In genomic region chr14:71731096-71731495, GRCh38 we compare ENCODE assay signal across 18 cellular contexts.
A peak's percentile ranks its signal among the peaks of the same experiment; 100 is the strongest.
DNase-seq lines count a peak whose midpoint lies in the region; ATAC-seq and TF ChIP-seq lines count a peak whose summit lies in the region.
"Had no signal": no experiment of that assay in that cellular context is flagged by ENCODE, and none has a peak within 500 bp of the region (broad histone marks: within the 10 kb centered on the region; RNA-seq: fewer than 3 reads in every experiment).

No MANE protein-coding gene starts in this region.

- no peak for ATAC-seq in HG03457 (IDR thresholded peaks at IDR 0.05; ENCODE audit: unreplicated experiment)
- ATAC-seq: Right ventricle myocardium inferior had no signal

- POLR2A ChIA-PET in GM10248 (lab: Yijun Ruan, JAX), result no interaction called here

- peaks cover 7% of the 10 kb centered on the region for H3K27me3 Mint-ChIP-seq in endothelial cell (ENCODE audit: unreplicated experiment)
- no peaks in the 10 kb centered on the region for H3K27me3 Mint-ChIP-seq in activated T-cell treated with anti-CD3 and anti-CD28 coated beads, Interleukin-2, amount 50 U/mL, for 24 hours
- H3K27me3 Mint-ChIP-seq: CD4-positive, alpha-beta T cell had no signal

- H3K4me3 Mint-ChIP-seq in endothelial cell (ENCODE audit: unreplicated experiment), result no peak overlapping the region
- no peak overlapping the region for H3K4me3 Mint-ChIP-seq in activated T-cell treated with anti-CD3 and anti-CD28 coated beads, Interleukin-2, amount 50 U/mL, for 24 hours
- H3K4me3 Mint-ChIP-seq: CD4-positive, alpha-beta T cell had no signal

- TF ChIP-seq CTCF in endothelial cell (IDR thresholded peaks at IDR 0.05; ENCODE audit: unreplicated experiment) (no peak), GM10248 (IDR thresholded peaks at IDR 0.05; ENCODE audit: control extremely low read depth, extremely low read depth, low read depth, missing control alignments) (no peak)

- CTCF ChIA-PET in GM10248 (lab: Yijun Ruan, JAX), result interaction anchor here (1.4 to 2.3 kb wide), 2 partner anchors 10 to 13 kb away, joined by 3 to 6 read pairs; no protein-coding TSS in a partner anchor

- peak overlapping the region; percentile 21 for H3K27ac Mint-ChIP-seq in endothelial cell (ENCODE audit: unreplicated experiment)
- no peak overlapping the region for H3K27ac Mint-ChIP-seq in activated T-cell treated with anti-CD3 and anti-CD28 coated beads, Interleukin-2, amount 50 U/mL, for 24 hours
- H3K27ac Mint-ChIP-seq: CD4-positive, alpha-beta T cell had no signal

- H3K27ac ChIP-seq in angular gyrus (ENCODE audit: low read depth, low read length), result peak overlapping the region; percentile 64
- H3K27ac ChIP-seq: BLaER1, SJSA1 had no signal

- DNase-seq in endothelial cell (ENCODE audit: low spot score) (no peak), putamen (ENCODE audit: low spot score) (peak; percentile 62), GM10248 (ENCODE audit: extremely low spot score) (no peak), NOMO-1 (lab: John Stamatoyannopoulos, UW; ENCODE audit: unreplicated experiment in 2 of 2) (no peak)
- no peak for DNase-seq in activated T-cell treated with anti-CD3 and anti-CD28 coated beads, Interleukin-2, amount 50 U/mL, for 24 hours
- DNase-seq: CD4-positive, alpha-beta T cell; DND-41; Kasumi-1; NCI-H1694 treated with DMSO at 0.1 percent for 48 hours; NCI-H2081 treated with DMSO at 0.1 percent for 48 hours; NCI-H2171 treated with DMSO at 0.1 percent for 48 hours; NCI-H526; OCI-M1 had no signal

- peaks cover 33% of the 10 kb centered on the region for H3K36me3 Mint-ChIP-seq in endothelial cell (ENCODE audit: low read depth, unreplicated experiment)
- peaks cover 86% of the 10 kb centered on the region for H3K36me3 Mint-ChIP-seq in activated T-cell treated with anti-CD3 and anti-CD28 coated beads, Interleukin-2, amount 50 U/mL, for 24 hours (ENCODE audit: low read depth)

- peaks cover 3% of the 10 kb centered on the region for H3K4me1 Mint-ChIP-seq in endothelial cell (ENCODE audit: unreplicated experiment)
- no peaks in the 10 kb centered on the region for H3K4me1 Mint-ChIP-seq in activated T-cell treated with anti-CD3 and anti-CD28 coated beads, Interleukin-2, amount 50 U/mL, for 24 hours (ENCODE audit: low read depth)

- no peaks in the 10 kb centered on the region for H3K9me3 Mint-ChIP-seq in endothelial cell (ENCODE audit: unreplicated experiment)
- no peaks in the 10 kb centered on the region for H3K9me3 Mint-ChIP-seq in activated T-cell treated with anti-CD3 and anti-CD28 coated beads, Interleukin-2, amount 50 U/mL, for 24 hours
- H3K9me3 Mint-ChIP-seq: CD4-positive, alpha-beta T cell had no signal
